ENCODE assay signal across 8 cellular contexts in genomic region chr17:57899391-57899790, GRCh38. TPM values are rescaled to one million over a fixed set of nuclear protein-coding genes. Genes with fewer than 3 reads are reported as not detected.
DNase-seq lines count a peak whose midpoint lies in the region; FAIRE-seq and TF ChIP-seq lines count a peak whose summit lies in the region.
"Had no signal": no experiment of that assay in that cellular context is flagged by ENCODE, and none has a peak within 500 bp of the region (broad histone marks: within the 10 kb centered on the region; RNA-seq: fewer than 3 reads in every experiment).

No MANE protein-coding gene starts in this region.

- H3K9me3 ChIP-seq in astrocyte (ENCODE audit: insufficient read depth, low read depth, low read length) (no peaks in the 10 kb centered on the region), kidney (ENCODE audit: control insufficient read depth in 1 of 2, low read length in 2 of 2) (no peaks in the 10 kb centered on the region)

- DNase-seq in astrocyte (ENCODE audit: low read depth) (no peak), kidney (no peak), GM12891 (ENCODE audit: insufficient read length, low spot score) (no peak), NCI-H1417 treated with DMSO at 0.1 percent for 48 hours (lab: John Stamatoyannopoulos, UW) (no peak)
- DNase-seq in activated CD4-positive, CD25-positive, alpha-beta regulatory T cell (lab: John Stamatoyannopoulos, UW): no peak

- TF ChIP-seq CTCF in KMS-11 (conservative IDR thresholded peaks at IDR 0.05; ENCODE audit: low read depth, low read length): no peak
- TF ChIP-seq CTCF in astrocyte (IDR thresholded peaks at IDR 0.05; ENCODE audit: insufficient read depth, low read depth, low read length): no peak
- TF ChIP-seq CTCF in kidney (IDR thresholded peaks at IDR 0.05; ENCODE audit: borderline replicate concordance, extremely low read depth, insufficient read depth): no peak

- no peaks in the 10 kb centered on the region for H3K27me3 Mint-ChIP-seq in astrocyte (ENCODE audit: low read depth, unreplicated experiment)
- H3K27me3 Mint-ChIP-seq: activated naive CD8-positive, alpha-beta T cell had no signal

- H3K27me3 ChIP-seq in KMS-11 (ENCODE audit: insufficient read depth, low read depth): no peaks in the 10 kb centered on the region
- no peaks in the 10 kb centered on the region for H3K27me3 ChIP-seq in astrocyte (ENCODE audit: insufficient read depth, low read length)

- no peak for TF ChIP-seq POLR2A in GM12891 (IDR thresholded peaks at IDR 0.05; ENCODE audit: low read depth, low read length)

- H2AFZ ChIP-seq in KMS-11 (ENCODE audit: low read depth) (peak overlapping the region; percentile 85), astrocyte (ENCODE audit: low read depth, low read length) (no peak overlapping the region)

- peak overlapping the region; percentile 96 for H3K27ac Mint-ChIP-seq in astrocyte (ENCODE audit: unreplicated experiment)
- H3K27ac Mint-ChIP-seq: activated naive CD8-positive, alpha-beta T cell had no signal

- H3K4me3 ChIP-seq in KMS-11 (IDR thresholded peaks at IDR 0.05; ENCODE audit: insufficient read depth, low read depth, low read length) (no peak overlapping the region), astrocyte (ENCODE audit: insufficient read depth, low read depth, low read length) (no peak overlapping the region), kidney (ENCODE audit: low read length in 2 of 2) (no peak overlapping the region)

- H3K9me3 Mint-ChIP-seq in astrocyte (ENCODE audit: unreplicated experiment): no peaks in the 10 kb centered on the region

- H3K36me3 ChIP-seq in KMS-11 (ENCODE audit: insufficient read depth) (no peaks in the 10 kb centered on the region), astrocyte (ENCODE audit: insufficient read depth, low read length) (no peaks in the 10 kb centered on the region), kidney (ENCODE audit: control insufficient read depth in 1 of 2, insufficient read depth in 2 of 2, low read length in 2 of 2) (no peaks in the 10 kb centered on the region)

- H3K4me2 ChIP-seq in KMS-11 (peak overlapping the region; percentile 21; the same call in 1 of the 2 replicates), astrocyte (ENCODE audit: low read length) (peak overlapping the region; percentile 36)

- peaks cover 54% of the 10 kb centered on the region for H3K4me1 ChIP-seq in KMS-11 (ENCODE audit: low read depth, poor library complexity, severe bottlenecking)
- peaks cover 42% of the 10 kb centered on the region for H3K4me1 ChIP-seq in astrocyte (ENCODE audit: insufficient read depth, low read length)
- peaks cover 60 to 62% of the 10 kb centered on the region in 2 donors for H3K4me1 ChIP-seq in kidney (ENCODE audit: control insufficient read depth in 1 of 2, insufficient read depth in 1 of 2, low read depth in 1 of 2, low read length in 2 of 2)

- H3K27ac ChIP-seq in KMS-11: no peak overlapping the region
- no peak overlapping the region for H3K27ac ChIP-seq in astrocyte (ENCODE audit: low read depth, low read length)
- H3K27ac ChIP-seq in kidney (ENCODE audit: low read depth in 2 of 2, low read length in 2 of 2): peak overlapping the region; percentile 85 to 88
- peak overlapping the region; percentile 91 for H3K27ac ChIP-seq in temporal lobe (ENCODE audit: low read depth, low read length)

- no peaks in the 10 kb centered on the region for H3K79me2 ChIP-seq in KMS-11 (ENCODE audit: insufficient read depth, low read depth)
- peaks cover 19% of the 10 kb centered on the region for H3K79me2 ChIP-seq in astrocyte (ENCODE audit: insufficient read depth, low read length)

- intact Hi-C loops in kidney (cut with DNase I): no loop called here

- peaks cover 5% of the 10 kb centered on the region for H3K36me3 Mint-ChIP-seq in astrocyte (ENCODE audit: low read depth, unreplicated experiment)
- H3K36me3 Mint-ChIP-seq: activated naive CD8-positive, alpha-beta T cell had no signal

- peak overlapping the region; percentile 58 for H3K4me3 Mint-ChIP-seq in astrocyte (ENCODE audit: unreplicated experiment)
- H3K4me3 Mint-ChIP-seq: activated naive CD8-positive, alpha-beta T cell had no signal

- H3K9ac ChIP-seq in KMS-11 (no peak overlapping the region), astrocyte (ENCODE audit: low read length) (peak overlapping the region; percentile 37), kidney (ENCODE audit: low read length in 2 of 2) (peak overlapping the region in 1 of 2 donors; percentile 14)

- H4K20me1 ChIP-seq in KMS-11 (ENCODE audit: insufficient read depth): no peaks in the 10 kb centered on the region
- peaks cover 10% of the 10 kb centered on the region for H4K20me1 ChIP-seq in astrocyte (ENCODE audit: insufficient read depth, low read length)

- H3K4me1 Mint-ChIP-seq in astrocyte (ENCODE audit: low read depth, unreplicated experiment): peaks cover 54% of the 10 kb centered on the region

- FAIRE-seq in astrocyte (lab: Jason Lieb, UNC) (no peak), kidney (lab: Jason Lieb, UNC) (no peak), GM12891 (lab: Jason Lieb, UNC) (no peak)

TF ChIP-seq in GM12891, 5 proteins besides CTCF, POLR2A, EP300 and RAD21:
- no peak for TF ChIP-seq POLR2AphosphoS5 (IDR thresholded peaks at IDR 0.05; ENCODE audit: low read depth, low read length)
- TF ChIP-seq POU2F2 (IDR thresholded peaks at IDR 0.05; ENCODE audit: low read depth, low read length): no peak
- TF ChIP-seq SPI1 (IDR thresholded peaks at IDR 0.05; ENCODE audit: low read depth, low read length): no peak
- TF ChIP-seq TAF1 (IDR thresholded peaks at IDR 0.05; ENCODE audit: low read depth, low read length): no peak
- no peak for TF ChIP-seq PAX5 (IDR thresholded peaks at IDR 0.05; ENCODE audit: insufficient read depth, low read length, severe bottlenecking)

RNA-seq across cellular contexts. Expression of gene MRPS23, which starts 49.5 kb away (rescaled TPM):
- 56.9 and 61.3 TPM in 2 replicates for total RNA-seq in astrocyte
- 40.2 TPM for total RNA-seq in kidney
- polyA plus RNA-seq in kidney (ENCODE audit: insufficient read depth, low read depth, low replicate concordance): 75.3 TPM
- total RNA-seq in temporal lobe: 17.7 TPM
- 68.2 TPM for polyA plus RNA-seq in GM12891 (2012; ENCODE audit: low read depth, missing spikeins)

RNA-seq across cellular contexts. Expression of gene CUEDC1, which starts 55.8 kb away (rescaled TPM):
- total RNA-seq in astrocyte (37.4 and 43.7 TPM in 2 replicates), kidney (52.3 TPM), temporal lobe (9.1 TPM)
- polyA plus RNA-seq in kidney (ENCODE audit: insufficient read depth, low read depth, low replicate concordance): 33.0 TPM
- 0.78 TPM for polyA plus RNA-seq in GM12891 (2012; ENCODE audit: low read depth, missing spikeins)

Comparison
In these comparisons a context has a peak if more than half of its experiments do, and no peak if none do; other contexts are left out.
1. H3K27ac ChIP-seq: peak in kidney (2 of 2) and temporal lobe (single experiment); none in KMS-11 (single experiment) and astrocyte (single experiment).